Comparison of ENCODE assay signal across 8 cellular contexts in genomic region chr9:69671291-69671903, GRCh38. TPM values are rescaled to one million over a fixed set of nuclear protein-coding genes. Genes with fewer than 3 reads are reported as not detected.
DNase-seq lines count a peak whose midpoint lies in the region; ATAC-seq and TF ChIP-seq lines count a peak whose summit lies in the region.

No MANE protein-coding gene starts in this region.

- no peak overlapping the region for H3K27ac Mint-ChIP-seq in stimulated activated naive CD8-positive, alpha-beta T cell treated with anti-CD3 and anti-CD28 coated beads, Interleukin-15, Interleukin-2, amounts not matched to agents 100 ng/mL and 50 ng/mL, for 24 hours

- peak overlapping the region in 1 of 2 experiments; percentile 67 for H3K18ac ChIP-seq in mesenchymal stem cell (ENCODE audit: low read depth in 1 of 2, low read length in 2 of 2)

- no peaks in the 10 kb centered on the region for H3K9me3 Mint-ChIP-seq in stimulated activated naive CD8-positive, alpha-beta T cell treated with anti-CD3 and anti-CD28 coated beads, Interleukin-15, Interleukin-2, amounts not matched to agents 100 ng/mL and 50 ng/mL, for 24 hours

- H4K8ac ChIP-seq in mesenchymal stem cell (ENCODE audit: low read length) = no peak overlapping the region

- no peak overlapping the region for H3K23ac ChIP-seq in mesenchymal stem cell (ENCODE audit: low read length in 2 of 2)

- peak overlapping the region; percentile 87 for H3K4me2 ChIP-seq in mesenchymal stem cell (ENCODE audit: low read length, poor library complexity, severe bottlenecking)

- peaks cover 23% of the 10 kb centered on the region for H3K27me3 Mint-ChIP-seq in stimulated activated naive CD8-positive, alpha-beta T cell treated with anti-CD3 and anti-CD28 coated beads, Interleukin-15, Interleukin-2, amounts not matched to agents 100 ng/mL and 50 ng/mL, for 24 hours

- no peak overlapping the region for H3K4ac ChIP-seq in mesenchymal stem cell (ENCODE audit: low read depth in 1 of 2, low read length in 2 of 2)

- H3K27ac ChIP-seq in mesenchymal stem cell (ENCODE audit: low read length, poor library complexity, severe bottlenecking) (no peak overlapping the region), tibial artery (peak overlapping the region; percentile 74)

- TF ChIP-seq CTCF in choroid plexus epithelial cell (conservative IDR thresholded peaks at IDR 0.05; ENCODE audit: low read depth, low read length) (no peak), tibial artery (IDR thresholded peaks at IDR 0.05) (no peak)

- H3K79me1 ChIP-seq in mesenchymal stem cell (replicated peaks; ENCODE audit: low read length, poor library complexity, severe bottlenecking) = peaks cover 5% of the 10 kb centered on the region

- CTCF ChIA-PET in HEK293T (lab: Yijun Ruan, JAX) = no interaction called here

- H3K4me1 Mint-ChIP-seq in stimulated activated naive CD8-positive, alpha-beta T cell treated with anti-CD3 and anti-CD28 coated beads, Interleukin-15, Interleukin-2, amounts not matched to agents 100 ng/mL and 50 ng/mL, for 24 hours (ENCODE audit: low read depth) = peaks cover 17% of the 10 kb centered on the region

- no peak overlapping the region for H4K91ac ChIP-seq in mesenchymal stem cell (ENCODE audit: low read length)

- no peak overlapping the region for H2BK5ac ChIP-seq in mesenchymal stem cell (ENCODE audit: low read depth, low read length, poor library complexity, severe bottlenecking)

- H2AK5ac ChIP-seq in mesenchymal stem cell (ENCODE audit: low read length, severe bottlenecking) = no peak overlapping the region

- H3K27me3 ChIP-seq in mesenchymal stem cell (ENCODE audit: control insufficient read depth in 1 of 2, insufficient read depth in 1 of 2, low read length in 2 of 2) (no peaks in the 10 kb centered on the region), tibial artery (no peaks in the 10 kb centered on the region)

- H3K14ac ChIP-seq in mesenchymal stem cell (ENCODE audit: low read length in 2 of 2) = no peak overlapping the region

- POLR2A ChIA-PET in HEK293T (lab: Yijun Ruan, JAX) = interaction anchor here (1.1 kb wide), 1 partner anchor 88 kb away, joined by 5 read pairs; the partner anchor contains the start of gene PTAR1

- peak overlapping the region; percentile 80 for H3K9ac ChIP-seq in mesenchymal stem cell (ENCODE audit: low read length)

- H2BK120ac ChIP-seq in mesenchymal stem cell (ENCODE audit: low read depth, low read length) = no peak overlapping the region

- H3K4me3 ChIP-seq in choroid plexus epithelial cell (ENCODE audit: low read depth, low read length) (peak overlapping the region; percentile 70), mesenchymal stem cell (ENCODE audit: insufficient read depth in 1 of 2, low read depth in 1 of 2, low read length in 2 of 2) (peak overlapping the region; percentile 87 to 88), tibial artery (peak overlapping the region; percentile 68 to 74)

- H3K4me1 ChIP-seq in mesenchymal stem cell (ENCODE audit: control insufficient read depth, insufficient read depth, low read depth, low read length) = peaks cover 12% of the 10 kb centered on the region
- peaks cover 0 to 24% (median 15%) of the 10 kb centered on the region in 4 donors for H3K4me1 ChIP-seq in tibial artery

- H3K36me3 ChIP-seq in mesenchymal stem cell (ENCODE audit: control insufficient read depth in 1 of 2, insufficient read depth in 2 of 2, low read depth in 1 of 2, low read length in 2 of 2) = no peaks in the 10 kb centered on the region
- no peaks in the 10 kb centered on the region for H3K36me3 ChIP-seq in tibial artery

- peak overlapping the region in 1 of 2 experiments; percentile 7 for H2BK12ac ChIP-seq in mesenchymal stem cell (ENCODE audit: low read length in 2 of 2)

- intact Hi-C loops in tibial artery (cut with DNase I; ENCODE audit: low total_unique reads) = loop anchor here (5.0 kb wide), 1 partner anchor 86 kb away; no protein-coding TSS in a partner anchor

- H3K9me3 ChIP-seq in mesenchymal stem cell (ENCODE audit: control insufficient read depth, low read length) (no peaks in the 10 kb centered on the region), tibial artery (no peaks in the 10 kb centered on the region)

- H2AFZ ChIP-seq in mesenchymal stem cell (ENCODE audit: low read depth, low read length) = no peak overlapping the region

- no peak for ATAC-seq in stimulated activated naive CD8-positive, alpha-beta T cell treated with anti-CD3 and anti-CD28 coated beads, Interleukin-15, Interleukin-2, amounts not matched to agents 100 U/mL and 50 U/mL, for 24 hours

- H3K4me3 Mint-ChIP-seq in stimulated activated naive CD8-positive, alpha-beta T cell treated with anti-CD3 and anti-CD28 coated beads, Interleukin-15, Interleukin-2, amounts not matched to agents 100 ng/mL and 50 ng/mL, for 24 hours = peak overlapping the region; percentile 50

- no peaks in the 10 kb centered on the region for H3K36me3 Mint-ChIP-seq in stimulated activated naive CD8-positive, alpha-beta T cell treated with anti-CD3 and anti-CD28 coated beads, Interleukin-15, Interleukin-2, amounts not matched to agents 100 ng/mL and 50 ng/mL, for 24 hours (ENCODE audit: low read depth)

- WGBS in mesenchymal stem cell = 42% methylated on average over 18 of the region's 18 CpGs

- H2BK15ac ChIP-seq in mesenchymal stem cell (ENCODE audit: low read depth, poor library complexity, severe bottlenecking) = no peak overlapping the region

- no peak for DNase-seq in stimulated activated naive CD8-positive, alpha-beta T cell treated with anti-CD3 and anti-CD28 coated beads, Interleukin-15, Interleukin-2, amounts not matched to agents 100 U/mL and 50 U/mL, for 24 hours
- DNase-seq in choroid plexus epithelial cell (ENCODE audit: low read depth) (no peak), mesenchymal stem cell (no peak), tibial artery (peak; percentile 38 to 65), activated gamma-delta T cell treated with Interleukin-2 at 50 U/mL for 16 hours (no peak), DMS114 treated with DMSO at 0.1 percent for 48 hours (lab: John Stamatoyannopoulos, UW; ENCODE audit: unreplicated experiment) (no peak), HEK293T (ENCODE audit: extremely low spot score) (no peak)

TF ChIP-seq in HEK293T, 16 proteins besides CTCF, POLR2A, EP300 and RAD21:
- TF ChIP-seq PKNOX1 (IDR thresholded peaks at IDR 0.05) (no peak), HDGF (IDR thresholded peaks at IDR 0.05; ENCODE audit: borderline replicate concordance) (no peak), TARDBP (IDR thresholded peaks at IDR 0.05) (no peak), FOXM1 (IDR thresholded peaks at IDR 0.05; ENCODE audit: borderline replicate concordance) (no peak), SUZ12 (IDR thresholded peaks at IDR 0.05) (no peak), CTBP1 (IDR thresholded peaks at IDR 0.05; ENCODE audit: borderline replicate concordance) (no peak), ZNF384 (IDR thresholded peaks at IDR 0.05) (no peak), ARNT (IDR thresholded peaks at IDR 0.05) (no peak), FOXK2 (IDR thresholded peaks at IDR 0.05) (no peak), ELF4 (IDR thresholded peaks at IDR 0.05) (no peak), L3MBTL2 (conservative IDR thresholded peaks at IDR 0.05) (no peak), LEF1 (IDR thresholded peaks at IDR 0.05; ENCODE audit: borderline replicate concordance) (no peak), NFRKB (IDR thresholded peaks at IDR 0.05) (no peak), SP1 (IDR thresholded peaks at IDR 0.05) (no peak), FOXA1 (IDR thresholded peaks at IDR 0.05) (no peak), BHLHE40 (IDR thresholded peaks at IDR 0.05; ENCODE audit: borderline replicate concordance) (no peak)

RNA-seq across cellular contexts. Expression of gene APBA1, which starts 0.8 kb away (rescaled TPM):
- polyA plus RNA-seq in mesenchymal stem cell (2013, experiment 1 of 2) = 8.1 TPM
- 7.5 TPM for polyA plus RNA-seq in mesenchymal stem cell (2013, experiment 2 of 2)

Comparison
In these comparisons a context has a peak if more than half of its experiments do, and no peak if none do; other contexts are left out.
1. DNase-seq: peak in tibial artery (2 of 2); none in stimulated activated naive CD8-positive, alpha-beta T cell treated with anti-CD3 and anti-CD28 coated beads, Interleukin-15, Interleukin-2, amounts not matched to agents 100 U/mL and 50 U/mL, for 24 hours (single experiment), choroid plexus epithelial cell (single experiment), mesenchymal stem cell (single experiment), activated gamma-delta T cell treated with Interleukin-2 at 50 U/mL for 16 hours (single experiment), DMS114 treated with DMSO at 0.1 percent for 48 hours (single experiment) and HEK293T (single experiment).
2. Peak in every context shown above with its lines, with median percentiles within 50 percentile points of each other: H3K4me3 ChIP-seq.